ENCODE assay signal across 8 cellular contexts in the genomic region with DNA sequence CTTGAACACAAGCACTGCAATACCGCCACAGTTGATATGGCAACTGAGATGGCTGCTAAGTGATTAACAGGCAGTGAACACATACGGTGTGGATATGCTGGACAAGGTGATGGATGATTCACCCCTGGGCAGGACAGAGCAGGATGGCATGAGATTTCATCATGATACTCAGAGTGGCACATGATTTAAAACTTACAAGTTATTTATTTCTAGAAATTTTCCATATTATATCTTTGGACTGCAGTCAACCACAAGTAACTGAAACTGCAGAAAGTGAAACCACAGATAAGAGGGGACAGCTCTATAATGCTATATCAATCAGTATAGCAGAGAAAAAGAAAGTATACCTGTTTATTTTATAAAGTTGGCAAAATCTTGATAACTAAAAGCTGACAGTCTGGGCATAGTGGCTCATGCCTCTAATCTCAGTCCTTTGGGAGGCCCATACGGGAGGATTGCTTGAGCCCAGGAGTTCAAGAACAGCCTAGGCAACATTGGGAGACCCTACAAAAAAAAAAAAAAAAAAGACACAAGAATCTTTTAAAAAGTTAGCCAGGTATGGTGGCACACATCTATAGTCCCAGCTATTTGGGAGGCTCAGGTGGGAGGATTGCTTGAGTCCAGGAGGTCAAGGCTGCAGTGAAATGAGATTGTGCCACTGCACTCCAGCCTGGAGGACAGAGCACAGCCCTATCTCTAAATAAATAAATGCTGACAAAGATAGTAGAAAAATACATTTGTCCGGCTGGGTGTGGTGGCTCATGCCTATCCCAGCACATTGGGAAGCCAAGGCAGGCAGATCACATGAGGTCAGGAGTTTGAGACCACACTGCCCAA. TPM values are rescaled to one million over a fixed set of nuclear protein-coding genes. Genes with fewer than 3 reads are reported as not detected.
A peak's percentile ranks its signal among the peaks of the same experiment; 100 is the strongest.
DNase-seq lines count a peak whose midpoint lies in the region; ATAC-seq and TF ChIP-seq lines count a peak whose summit lies in the region.

No MANE protein-coding gene starts in this region.

- WGBS in heart left ventricle, 4 donors: 60 to 73% (median 71%) methylated on average over 4 of the region's 4 CpGs

- no peaks in the 10 kb centered on the region for H3K36me3 ChIP-seq in heart left ventricle

- H3K9me3 ChIP-seq in heart left ventricle: no peaks in the 10 kb centered on the region

- intact Hi-C loops in activated CD4-positive, alpha-beta T cell treated with anti-CD3 and anti-CD28 coated beads, Interleukin-2, amount 10 ng/mL, durations not matched to agents 24 days and 14 days (cut with micrococcal nuclease): no loop called here
- intact Hi-C loops in heart left ventricle (cut with DNase I): loop anchor here in 2 of 10 donors (5.0 to 10.0 kb wide), 2 partner anchors 45 to 47 kb away; no protein-coding TSS in a partner anchor

- H3K4me1 ChIP-seq in heart left ventricle: peaks cover 0 to 33% (median 3%) of the 10 kb centered on the region in 12 donors

- CTCF ChIA-PET in activated CD4-positive, alpha-beta T cell treated with anti-CD3 and anti-CD28 coated beads, Interleukin-2, amount 10 ng/mL, durations not matched to agents 7 days and 5 days (lab: Charles Lee): interaction anchor here (0.6 to 1.5 kb wide), 5 partner anchors 12 to 648 kb away, joined by 3 to 6 read pairs (median 4); no protein-coding TSS in a partner anchor

- peak overlapping the region; percentile 54 for H3K27ac Mint-ChIP-seq in activated CD4-positive, alpha-beta T cell treated with anti-CD3 and anti-CD28 coated beads, Interleukin-2, amount 10 ng/mL, durations not matched to agents 7 days and 5 days
- no peak overlapping the region for H3K27ac Mint-ChIP-seq in activated CD4-positive, alpha-beta T cell treated with anti-CD3 and anti-CD28 coated beads, Interleukin-2, amount 10 ng/mL, durations not matched to agents 24 days and 14 days
- H3K27ac Mint-ChIP-seq in chondrocyte (ENCODE audit: unreplicated experiment): peak overlapping the region; percentile 97
- H3K27ac Mint-ChIP-seq in stimulated activated memory B cell treated with anti-CD40 and anti-IgM and Interleukin-4, amounts not matched to agents 10 μg/mL and 1 μg/mL and 100 μg/mL, for 72 hours: no peak overlapping the region

- no peaks in the 10 kb centered on the region for H3K9me3 Mint-ChIP-seq in activated CD4-positive, alpha-beta T cell treated with anti-CD3 and anti-CD28 coated beads, Interleukin-2, amount 10 ng/mL, durations not matched to agents 7 days and 5 days
- H3K9me3 Mint-ChIP-seq in activated CD4-positive, alpha-beta T cell treated with anti-CD3 and anti-CD28 coated beads, Interleukin-2, amount 10 ng/mL, durations not matched to agents 24 days and 14 days: no peaks in the 10 kb centered on the region
- H3K9me3 Mint-ChIP-seq in chondrocyte (ENCODE audit: low read depth): no peaks in the 10 kb centered on the region
- H3K9me3 Mint-ChIP-seq in stimulated activated memory B cell treated with anti-CD40 and anti-IgM and Interleukin-4, amounts not matched to agents 10 μg/mL and 1 μg/mL and 100 μg/mL, for 72 hours: no peaks in the 10 kb centered on the region

- TF ChIP-seq POLR2A in heart left ventricle (IDR thresholded peaks at IDR 0.05): no peak

- ATAC-seq in stimulated activated memory B cell treated with anti-CD40 and anti-IgM and Interleukin-4, amounts not matched to agents 10 μg/mL and 1 μg/mL and 100 μg/mL, for 72 hours: peak; percentile 31
- ATAC-seq in GM19455 (IDR thresholded peaks at IDR 0.05; ENCODE audit: unreplicated experiment) (no peak), HG02852 (IDR thresholded peaks at IDR 0.05; ENCODE audit: unreplicated experiment) (no peak), heart left ventricle (no peak)

- peak overlapping the region; percentile 58 for H3K4me3 Mint-ChIP-seq in activated CD4-positive, alpha-beta T cell treated with anti-CD3 and anti-CD28 coated beads, Interleukin-2, amount 10 ng/mL, durations not matched to agents 7 days and 5 days
- no peak overlapping the region for H3K4me3 Mint-ChIP-seq in activated CD4-positive, alpha-beta T cell treated with anti-CD3 and anti-CD28 coated beads, Interleukin-2, amount 10 ng/mL, durations not matched to agents 24 days and 14 days
- peak overlapping the region; percentile 57 for H3K4me3 Mint-ChIP-seq in chondrocyte (ENCODE audit: unreplicated experiment)
- no peak overlapping the region for H3K4me3 Mint-ChIP-seq in stimulated activated memory B cell treated with anti-CD40 and anti-IgM and Interleukin-4, amounts not matched to agents 10 μg/mL and 1 μg/mL and 100 μg/mL, for 72 hours

- peaks cover 19% of the 10 kb centered on the region for H3K4me1 Mint-ChIP-seq in activated CD4-positive, alpha-beta T cell treated with anti-CD3 and anti-CD28 coated beads, Interleukin-2, amount 10 ng/mL, durations not matched to agents 7 days and 5 days
- H3K4me1 Mint-ChIP-seq in activated CD4-positive, alpha-beta T cell treated with anti-CD3 and anti-CD28 coated beads, Interleukin-2, amount 10 ng/mL, durations not matched to agents 24 days and 14 days: peaks cover 13% of the 10 kb centered on the region
- H3K4me1 Mint-ChIP-seq in chondrocyte (ENCODE audit: low read depth): peaks cover 46% of the 10 kb centered on the region
- H3K4me1 Mint-ChIP-seq in stimulated activated memory B cell treated with anti-CD40 and anti-IgM and Interleukin-4, amounts not matched to agents 10 μg/mL and 1 μg/mL and 100 μg/mL, for 72 hours: peaks cover 13% of the 10 kb centered on the region

- no peaks in the 10 kb centered on the region for H3K27me3 Mint-ChIP-seq in activated CD4-positive, alpha-beta T cell treated with anti-CD3 and anti-CD28 coated beads, Interleukin-2, amount 10 ng/mL, durations not matched to agents 7 days and 5 days
- H3K27me3 Mint-ChIP-seq in activated CD4-positive, alpha-beta T cell treated with anti-CD3 and anti-CD28 coated beads, Interleukin-2, amount 10 ng/mL, durations not matched to agents 24 days and 14 days: no peaks in the 10 kb centered on the region
- H3K27me3 Mint-ChIP-seq in chondrocyte (ENCODE audit: low read depth): no peaks in the 10 kb centered on the region
- H3K27me3 Mint-ChIP-seq in stimulated activated memory B cell treated with anti-CD40 and anti-IgM and Interleukin-4, amounts not matched to agents 10 μg/mL and 1 μg/mL and 100 μg/mL, for 72 hours: no peaks in the 10 kb centered on the region

- no peaks in the 10 kb centered on the region for H3K36me3 Mint-ChIP-seq in activated CD4-positive, alpha-beta T cell treated with anti-CD3 and anti-CD28 coated beads, Interleukin-2, amount 10 ng/mL, durations not matched to agents 7 days and 5 days (ENCODE audit: low read depth)
- peaks cover 2% of the 10 kb centered on the region for H3K36me3 Mint-ChIP-seq in activated CD4-positive, alpha-beta T cell treated with anti-CD3 and anti-CD28 coated beads, Interleukin-2, amount 10 ng/mL, durations not matched to agents 24 days and 14 days (ENCODE audit: low read depth)
- peaks cover 1% of the 10 kb centered on the region for H3K36me3 Mint-ChIP-seq in chondrocyte (ENCODE audit: low read depth)
- H3K36me3 Mint-ChIP-seq in stimulated activated memory B cell treated with anti-CD40 and anti-IgM and Interleukin-4, amounts not matched to agents 10 μg/mL and 1 μg/mL and 100 μg/mL, for 72 hours: peaks cover 5% of the 10 kb centered on the region

- H3K4me3 ChIP-seq in heart left ventricle: peak overlapping the region in 1 of 12 donors; percentile 24

- H3K27me3 ChIP-seq in heart left ventricle: no peaks in the 10 kb centered on the region

- H3K27ac ChIP-seq in heart left ventricle: no peak overlapping the region

- TF ChIP-seq CTCF in chondrocyte (IDR thresholded peaks at IDR 0.05): no peak
- TF ChIP-seq CTCF in heart left ventricle (IDR thresholded peaks at IDR 0.05): no peak

- peak; percentile 12 for DNase-seq in activated CD4-positive, alpha-beta T cell treated with anti-CD3 and anti-CD28 coated beads, Interleukin-2, amount 10 ng/mL, durations not matched to agents 7 days and 5 days
- no peak for DNase-seq in activated CD4-positive, alpha-beta T cell treated with anti-CD3 and anti-CD28 coated beads, Interleukin-2, amount 10 ng/mL, durations not matched to agents 24 days and 14 days
- DNase-seq in NOMO-1 treated with DMSO at 0.1 percent for 48 hours (lab: John Stamatoyannopoulos, UW; ENCODE audit: unreplicated experiment) (peak; percentile 63), chondrocyte (ENCODE audit: low spot score) (no peak), heart left ventricle (no peak)

- POLR2A ChIA-PET in activated CD4-positive, alpha-beta T cell treated with anti-CD3 and anti-CD28 coated beads, Interleukin-2, amount 10 ng/mL, durations not matched to agents 7 days and 5 days (lab: Charles Lee): no interaction called here

RNA-seq across cellular contexts. Expression of gene PHACTR4, which starts 48.1 kb away (rescaled TPM):
- total RNA-seq in activated CD4-positive, alpha-beta T cell treated with anti-CD3 and anti-CD28 coated beads, Interleukin-2, amount 10 ng/mL, durations not matched to agents 7 days and 5 days: 10 to 100 TPM; 29.0 to 34.9 TPM
- total RNA-seq in activated CD4-positive, alpha-beta T cell treated with anti-CD3 and anti-CD28 coated beads, Interleukin-2, amount 10 ng/mL, durations not matched to agents 24 days and 14 days: 29.6 and 30.5 TPM in 2 replicates
- 39.6 to 45.7 TPM (median 39.9 TPM) in 3 replicates for total RNA-seq in chondrocyte
- total RNA-seq in heart left ventricle: 10 to 100 TPM; 13.6 to 30.5 (median 19.0) TPM
- 10 to 100 TPM; 15.9 to 28.8 TPM for polyA plus RNA-seq in heart left ventricle

Comparison
In these comparisons a context has a peak if more than half of its experiments do, and no peak if none do; other contexts are left out.
1. DNase-seq: peak in activated CD4-positive, alpha-beta T cell treated with anti-CD3 and anti-CD28 coated beads, Interleukin-2, amount 10 ng/mL, durations not matched to agents 7 days and 5 days (single experiment) and NOMO-1 treated with DMSO at 0.1 percent for 48 hours (single experiment); none in activated CD4-positive, alpha-beta T cell treated with anti-CD3 and anti-CD28 coated beads, Interleukin-2, amount 10 ng/mL, durations not matched to agents 24 days and 14 days (single experiment), chondrocyte (single experiment) and heart left ventricle (0 of 5).
2. H3K27ac Mint-ChIP-seq: peak in activated CD4-positive, alpha-beta T cell treated with anti-CD3 and anti-CD28 coated beads, Interleukin-2, amount 10 ng/mL, durations not matched to agents 7 days and 5 days (single experiment) and chondrocyte (single experiment); none in activated CD4-positive, alpha-beta T cell treated with anti-CD3 and anti-CD28 coated beads, Interleukin-2, amount 10 ng/mL, durations not matched to agents 24 days and 14 days (single experiment) and stimulated activated memory B cell treated with anti-CD40 and anti-IgM and Interleukin-4, amounts not matched to agents 10 μg/mL and 1 μg/mL and 100 μg/mL, for 72 hours (single experiment).
3. H3K4me3 Mint-ChIP-seq: peak in activated CD4-positive, alpha-beta T cell treated with anti-CD3 and anti-CD28 coated beads, Interleukin-2, amount 10 ng/mL, durations not matched to agents 7 days and 5 days (single experiment) and chondrocyte (single experiment); none in activated CD4-positive, alpha-beta T cell treated with anti-CD3 and anti-CD28 coated beads, Interleukin-2, amount 10 ng/mL, durations not matched to agents 24 days and 14 days (single experiment) and stimulated activated memory B cell treated with anti-CD40 and anti-IgM and Interleukin-4, amounts not matched to agents 10 μg/mL and 1 μg/mL and 100 μg/mL, for 72 hours (single experiment).